In the genomic region with DNA sequence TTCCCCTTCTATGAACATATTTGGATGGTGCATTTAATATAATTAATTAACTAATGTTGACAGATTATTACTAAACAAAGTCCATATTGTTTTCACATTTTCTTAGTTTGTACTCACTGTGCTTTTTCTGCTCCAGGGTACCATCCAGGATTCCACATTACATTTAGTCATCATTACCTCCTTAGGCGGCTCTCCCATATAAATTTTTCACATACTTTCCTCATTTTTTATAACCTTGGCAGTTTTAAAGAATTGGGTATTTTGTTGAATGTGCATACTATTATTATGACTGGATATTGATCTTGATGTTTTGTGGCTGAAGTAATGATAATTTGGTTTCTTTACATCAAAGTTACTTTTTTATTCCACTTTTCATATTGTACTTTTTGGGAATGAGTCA, we compare ENCODE assay signal across 26 cellular contexts.
"Had no signal": no experiment of that assay in that cellular context is flagged by ENCODE, and none has a peak within 500 bp of the region (broad histone marks: within the 10 kb centered on the region; RNA-seq: fewer than 3 reads in every experiment).

No MANE protein-coding gene starts in this region.

- ATAC-seq: gastroesophageal sphincter; heart left ventricle; left cardiac atrium; left ventricle myocardium superior; mucosa of descending colon; natural killer cell treated with Interleukin-12 subunit alpha and Interleukin-12 subunit beta and Interleukin-15 and Interleukin-18, amount 100 ng/mL, for 72 hours; pancreas; right lobe of liver; stimulated activated naive B cell treated with anti-CD40 and anti-IgM and Interleukin-4, amounts not matched to agents 10 μg/mL and 1 μg/mL and 100 μg/mL, for 72 hours; upper lobe of right lung had no signal

- DNase-seq: dorsolateral prefrontal cortex; effector CD4-positive, alpha-beta T cell; heart left ventricle; left cardiac atrium; left ventricle myocardium superior; mesenchymal stem cell; mucosa of descending colon; naive B cell; pancreas; right lobe of liver; small intestine; stimulated activated CD4-positive, alpha-beta T cell treated with anti-CD3 and anti-CD28 coated beads, Interleukin-15, amount 100 ng/mL, for 24 hours; stimulated activated CD4-positive, alpha-beta T cell treated with anti-CD3 and anti-CD28 coated beads, Interleukin-2, amount 100 ng/mL, for 48 hours; stimulated activated naive B cell treated with anti-CD40 and anti-IgM and Interleukin-4, amounts not matched to agents 10 μg/mL and 1 μg/mL and 100 μg/mL, for 72 hours; transverse colon; upper lobe of right lung; uterus had no signal

- H3K27ac Mint-ChIP-seq: mesothelial cell of epicardium; naive B cell; natural killer cell treated with Interleukin-12 subunit alpha and Interleukin-12 subunit beta and Interleukin-15 and Interleukin-18, amount 100 ng/mL, for 72 hours; stimulated activated naive B cell treated with anti-CD40 and anti-IgM and Interleukin-4, amounts not matched to agents 10 μg/mL and 1 μg/mL and 100 μg/mL, for 72 hours; stimulated activated naive CD8-positive, alpha-beta T cell treated with anti-CD3 and anti-CD28 coated beads, Interleukin-15, Interleukin-2, amounts not matched to agents 100 ng/mL and 50 ng/mL, for 24 hours had no signal

- H3K9me3 Mint-ChIP-seq: mesothelial cell of epicardium, neural crest cell had no signal

- H3K27me3 ChIP-seq: gastroesophageal sphincter, heart left ventricle, hepatocyte, neutrophil, pancreas, right lobe of liver, transverse colon, upper lobe of right lung, uterus had no signal

- H3K27me3 Mint-ChIP-seq: naive B cell; natural killer cell treated with Interleukin-12 subunit alpha and Interleukin-12 subunit beta and Interleukin-15 and Interleukin-18, amount 100 ng/mL, for 72 hours; stimulated activated naive B cell treated with anti-CD40 and anti-IgM and Interleukin-4, amounts not matched to agents 10 μg/mL and 1 μg/mL and 100 μg/mL, for 72 hours; stimulated activated naive CD8-positive, alpha-beta T cell treated with anti-CD3 and anti-CD28 coated beads, Interleukin-15, Interleukin-2, amounts not matched to agents 100 ng/mL and 50 ng/mL, for 24 hours had no signal

- H3K4me3 Mint-ChIP-seq: mesothelial cell of epicardium; naive B cell; natural killer cell treated with Interleukin-12 subunit alpha and Interleukin-12 subunit beta and Interleukin-15 and Interleukin-18, amount 100 ng/mL, for 72 hours; neural crest cell; stimulated activated naive B cell treated with anti-CD40 and anti-IgM and Interleukin-4, amounts not matched to agents 10 μg/mL and 1 μg/mL and 100 μg/mL, for 72 hours; stimulated activated naive CD8-positive, alpha-beta T cell treated with anti-CD3 and anti-CD28 coated beads, Interleukin-15, Interleukin-2, amounts not matched to agents 100 ng/mL and 50 ng/mL, for 24 hours had no signal

- H3K9me3 ChIP-seq: gastroesophageal sphincter, mucosa of descending colon, neutrophil, pancreas, right lobe of liver, thoracic aorta, transverse colon, upper lobe of right lung, uterus had no signal

- H3K79me2 ChIP-seq: hepatocyte had no signal

- H3K4me2 ChIP-seq: hepatocyte had no signal

- H3K36me3 Mint-ChIP-seq: mesothelial cell of epicardium; naive B cell; natural killer cell treated with Interleukin-12 subunit alpha and Interleukin-12 subunit beta and Interleukin-15 and Interleukin-18, amount 100 ng/mL, for 72 hours; stimulated activated naive B cell treated with anti-CD40 and anti-IgM and Interleukin-4, amounts not matched to agents 10 μg/mL and 1 μg/mL and 100 μg/mL, for 72 hours had no signal

- H3K4me1 ChIP-seq: gastroesophageal sphincter, heart left ventricle, pancreas, right lobe of liver, transverse colon, upper lobe of right lung, uterus had no signal

- H3K27ac ChIP-seq: dorsolateral prefrontal cortex, gastroesophageal sphincter, heart left ventricle, hepatocyte, neutrophil, pancreas, right lobe of liver, thoracic aorta, transverse colon, upper lobe of right lung, uterus had no signal

- H2AFZ ChIP-seq: hepatocyte had no signal

- H3K4me3 ChIP-seq: dorsolateral prefrontal cortex, gastroesophageal sphincter, heart left ventricle, hepatocyte, lung, mucosa of descending colon, pancreas, right lobe of liver, thoracic aorta, transverse colon, upper lobe of right lung, uterus had no signal

- H3K36me3 ChIP-seq: gastroesophageal sphincter, heart left ventricle, neutrophil, pancreas, right lobe of liver, thoracic aorta, transverse colon, upper lobe of right lung, uterus had no signal

- H3K4me1 Mint-ChIP-seq: mesothelial cell of epicardium; naive B cell; neural crest cell; stimulated activated naive B cell treated with anti-CD40 and anti-IgM and Interleukin-4, amounts not matched to agents 10 μg/mL and 1 μg/mL and 100 μg/mL, for 72 hours had no signal
